Comparison of ENCODE assay signal across 17 cellular contexts in the genomic region with DNA sequence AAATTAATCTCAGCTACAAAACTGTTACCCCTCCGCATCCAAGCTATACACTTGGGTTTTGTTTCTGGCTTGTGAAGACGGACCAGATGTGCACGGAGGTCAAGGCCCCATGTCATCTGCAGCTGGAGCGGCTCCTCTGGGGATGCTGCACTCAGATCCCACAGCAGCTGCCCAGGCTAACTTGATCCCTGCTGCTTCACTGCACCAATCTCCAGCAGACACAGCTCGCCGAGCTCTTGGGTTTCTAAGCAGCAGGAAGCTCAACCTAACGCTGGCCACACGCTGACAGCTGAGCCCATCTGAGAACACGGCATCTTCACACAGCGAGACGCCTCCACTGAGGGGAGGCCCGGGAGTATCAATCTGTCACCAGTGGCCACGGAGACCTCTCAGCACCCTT.
DNase-seq lines count a peak whose midpoint lies in the region; ATAC-seq and TF ChIP-seq lines count a peak whose summit lies in the region.
"Had no signal": no experiment of that assay in that cellular context is flagged by ENCODE, and none has a peak within 500 bp of the region (broad histone marks: within the 10 kb centered on the region; RNA-seq: fewer than 3 reads in every experiment).

No MANE protein-coding gene starts in this region.

- no peak overlapping the region for H3K4me3 ChIP-seq in H7 (ENCODE audit: insufficient read depth, low read depth, low read length)
- H3K4me3 ChIP-seq in gastrocnemius medialis, result no peak overlapping the region

- in situ Hi-C loops in gastrocnemius medialis (cut with MboI; ENCODE audit: low sequenced_read_pairs in 4 of 4), result no loop called here
- in situ Hi-C loops in GM13976 (cut with MboI; ENCODE audit: low sequenced_read_pairs, unreplicated experiment), result no loop called here

- no peaks in the 10 kb centered on the region for H3K9me3 ChIP-seq in gastrocnemius medialis

- DNase-seq in H7 (peak; percentile 16), ecto neural progenitor cell (ENCODE audit: low spot score) (peak; percentile 31), left kidney (ENCODE audit: low read depth, low spot score) (peak; percentile 93), gastrocnemius medialis (peak; percentile 31 to 37), NCI-H2107 (lab: John Stamatoyannopoulos, UW) (no peak), GM13976 (ENCODE audit: low spot score) (no peak)
- DNase-seq in activated CD4-positive, CD25-positive, alpha-beta regulatory T cell (lab: John Stamatoyannopoulos, UW), result no peak
- no peak for DNase-seq in NK-92 treated with Interleukin-12 subunit alpha and Interleukin-12 subunit beta, amount 100 ng/mL, for 24 hours (lab: John Stamatoyannopoulos, UW)
- DNase-seq: activated CD8-positive, alpha-beta T cell treated with anti-CD3 and anti-CD28 coated beads for 36 hours; central memory CD4-positive, alpha-beta T cell; naive thymus-derived CD4-positive, alpha-beta T cell; NCI-H187 treated with DMSO at 0.1 percent for 48 hours; NCI-H524 treated with DMSO at 0.1 percent for 48 hours; SHP77; stimulated activated CD4-positive, alpha-beta T cell treated with anti-CD3 and anti-CD28 coated beads, Interleukin-1b, Interleukin-23, amount 100 ng/mL, for 48 hours; T-helper 17 cell; WERI-Rb-1 had no signal

- H3K27ac ChIP-seq in gastrocnemius medialis, result no peak overlapping the region
- H3K27ac ChIP-seq: WERI-Rb-1 had no signal

- no peaks in the 10 kb centered on the region for H3K4me1 ChIP-seq in gastrocnemius medialis

- ATAC-seq in gastrocnemius medialis, result peak in 1 of 2 donors; percentile 51
- ATAC-seq: activated CD8-positive, alpha-beta T cell treated with anti-CD3 and anti-CD28 coated beads for 36 hours; naive thymus-derived CD4-positive, alpha-beta T cell; T-helper 17 cell had no signal

- TF ChIP-seq CTCF in gastrocnemius medialis (IDR thresholded peaks at IDR 0.05 in 4 of 5, conservative IDR thresholded peaks at IDR 0.05 in 1 of 5), result no peak
- no peak for TF ChIP-seq CTCF in GM13976 (IDR thresholded peaks at IDR 0.05; ENCODE audit: borderline replicate concordance, control extremely low read depth, extremely low read depth, insufficient read depth, missing control alignments)

- H3K36me3 ChIP-seq in H7 (replicated peaks; ENCODE audit: control insufficient read depth, insufficient read depth, low read length) (peaks cover 4% of the 10 kb centered on the region), gastrocnemius medialis (peaks cover 0 to 3% of the 10 kb centered on the region in 2 donors)

- H3K27me3 ChIP-seq in H7 (ENCODE audit: control insufficient read depth, insufficient read depth, low read length) (no peaks in the 10 kb centered on the region), gastrocnemius medialis (peaks cover 0 to 7% (median 1%) of the 10 kb centered on the region in 3 donors)

- intact Hi-C loops in gastrocnemius medialis (cut with DNase I; ENCODE audit: low total_unique reads), result no loop called here

- TF ChIP-seq POLR2A in gastrocnemius medialis (IDR thresholded peaks at IDR 0.05), result no peak

Comparison
In these comparisons a context has a peak if more than half of its experiments do, and no peak if none do; other contexts are left out.
1. DNase-seq: peak in H7 (single experiment), ecto neural progenitor cell (single experiment), left kidney (single experiment) and gastrocnemius medialis (2 of 2); none in activated CD4-positive, CD25-positive, alpha-beta regulatory T cell (0 of 4), NK-92 treated with Interleukin-12 subunit alpha and Interleukin-12 subunit beta, amount 100 ng/mL, for 24 hours (single experiment), NCI-H2107 (single experiment) and GM13976 (single experiment).